1 cellular context compared by ENCODE assay signal in the genomic region with DNA sequence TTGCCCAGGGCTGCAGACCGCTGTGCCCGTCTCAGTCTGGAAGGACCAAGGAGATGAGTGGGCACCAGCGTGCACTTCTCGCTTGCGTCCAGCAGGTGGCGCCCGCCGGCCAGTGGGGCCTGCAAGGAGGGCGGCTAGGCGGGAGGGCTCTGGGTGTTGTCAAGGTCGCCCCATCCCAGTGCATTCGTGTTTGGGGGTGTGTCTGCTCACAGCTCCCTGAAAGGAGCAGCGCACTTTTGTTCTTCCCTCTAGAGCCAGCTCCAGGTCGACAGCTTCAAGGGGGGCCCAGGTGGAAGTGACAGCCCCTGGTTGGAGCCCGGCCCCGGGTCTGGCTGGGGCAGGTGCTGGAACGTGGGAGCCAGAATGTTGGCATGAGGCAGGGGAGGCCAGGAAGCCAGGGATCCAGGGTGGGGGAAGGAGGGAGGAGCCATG.
TF ChIP-seq lines count a peak whose summit lies in the region.

No MANE protein-coding gene starts in this region.

TF ChIP-seq in HepG2, 621 proteins besides CTCF, POLR2A, EP300 and RAD21 (continued from another document and continues in another):
- TF ChIP-seq, protein P1, sequence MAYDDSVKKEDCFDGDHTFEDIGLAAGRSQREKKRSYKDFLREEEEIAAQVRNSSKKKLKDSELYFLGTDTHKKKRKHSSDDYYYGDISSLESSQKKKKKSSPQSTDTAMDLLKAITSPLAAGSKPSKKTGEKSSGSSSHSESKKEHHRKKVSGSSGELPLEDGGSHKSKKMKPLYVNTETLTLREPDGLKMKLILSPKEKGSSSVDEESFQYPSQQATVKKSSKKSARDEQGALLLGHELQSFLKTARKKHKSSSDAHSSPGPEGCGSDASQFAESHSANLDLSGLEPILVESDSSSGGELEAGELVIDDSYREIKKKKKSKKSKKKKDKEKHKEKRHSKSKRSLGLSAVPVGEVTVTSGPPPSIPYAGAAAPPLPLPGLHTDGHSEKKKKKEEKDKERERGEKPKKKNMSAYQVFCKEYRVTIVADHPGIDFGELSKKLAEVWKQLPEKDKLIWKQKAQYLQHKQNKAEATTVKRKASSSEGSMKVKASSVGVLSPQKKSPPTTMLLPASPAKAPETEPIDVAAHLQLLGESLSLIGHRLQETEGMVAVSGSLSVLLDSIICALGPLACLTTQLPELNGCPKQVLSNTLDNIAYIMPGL (CRISPR knock-in tag; IDR thresholded peaks at IDR 0.05; ENCODE audit: borderline replicate concordance in 1 of 2, low read depth in 1 of 2), result peak; percentile 40 to 54; a peak in 2 of 4 replicates
- no peak for TF ChIP-seq HCFC1 (IDR thresholded peaks at IDR 0.05; ENCODE audit: low read depth, low read length)
- TF ChIP-seq, protein P2, sequence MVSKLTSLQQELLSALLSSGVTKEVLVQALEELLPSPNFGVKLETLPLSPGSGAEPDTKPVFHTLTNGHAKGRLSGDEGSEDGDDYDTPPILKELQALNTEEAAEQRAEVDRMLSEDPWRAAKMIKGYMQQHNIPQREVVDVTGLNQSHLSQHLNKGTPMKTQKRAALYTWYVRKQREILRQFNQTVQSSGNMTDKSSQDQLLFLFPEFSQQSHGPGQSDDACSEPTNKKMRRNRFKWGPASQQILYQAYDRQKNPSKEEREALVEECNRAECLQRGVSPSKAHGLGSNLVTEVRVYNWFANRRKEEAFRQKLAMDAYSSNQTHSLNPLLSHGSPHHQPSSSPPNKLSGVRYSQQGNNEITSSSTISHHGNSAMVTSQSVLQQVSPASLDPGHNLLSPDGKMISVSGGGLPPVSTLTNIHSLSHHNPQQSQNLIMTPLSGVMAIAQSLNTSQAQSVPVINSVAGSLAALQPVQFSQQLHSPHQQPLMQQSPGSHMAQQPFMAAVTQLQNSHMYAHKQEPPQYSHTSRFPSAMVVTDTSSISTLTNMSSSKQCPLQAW (CRISPR knock-in tag; IDR thresholded peaks at IDR 0.05), result peak; percentile 60; the same call in 1 of the 2 replicates
- no peak for TF ChIP-seq KDM1A (CRISPR knock-in tag; IDR thresholded peaks at IDR 0.05)
- TF ChIP-seq ZSCAN25 (CRISPR knock-in tag; IDR thresholded peaks at IDR 0.05), result no peak
- TF ChIP-seq, protein P3, sequence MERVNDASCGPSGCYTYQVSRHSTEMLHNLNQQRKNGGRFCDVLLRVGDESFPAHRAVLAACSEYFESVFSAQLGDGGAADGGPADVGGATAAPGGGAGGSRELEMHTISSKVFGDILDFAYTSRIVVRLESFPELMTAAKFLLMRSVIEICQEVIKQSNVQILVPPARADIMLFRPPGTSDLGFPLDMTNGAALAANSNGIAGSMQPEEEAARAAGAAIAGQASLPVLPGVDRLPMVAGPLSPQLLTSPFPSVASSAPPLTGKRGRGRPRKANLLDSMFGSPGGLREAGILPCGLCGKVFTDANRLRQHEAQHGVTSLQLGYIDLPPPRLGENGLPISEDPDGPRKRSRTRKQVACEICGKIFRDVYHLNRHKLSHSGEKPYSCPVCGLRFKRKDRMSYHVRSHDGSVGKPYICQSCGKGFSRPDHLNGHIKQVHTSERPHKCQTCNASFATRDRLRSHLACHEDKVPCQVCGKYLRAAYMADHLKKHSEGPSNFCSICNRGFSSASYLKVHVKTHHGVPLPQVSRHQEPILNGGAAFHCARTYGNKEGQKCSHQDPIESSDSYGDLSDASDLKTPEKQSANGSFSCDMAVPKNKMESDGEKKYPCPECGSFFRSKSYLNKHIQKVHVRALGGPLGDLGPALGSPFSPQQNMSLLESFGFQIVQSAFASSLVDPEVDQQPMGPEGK (CRISPR knock-in tag; IDR thresholded peaks at IDR 0.05), result peak; percentile 88
- 0 out of 2 replicates have a peak, but pooled peaks have one; percentile 46 for TF ChIP-seq SRY (CRISPR knock-in tag; IDR thresholded peaks at IDR 0.05)
- 0 out of 2 replicates have a peak, but pooled peaks have one; percentile 12 for TF ChIP-seq MIXL1 (CRISPR knock-in tag; IDR thresholded peaks at IDR 0.05)
- TF ChIP-seq GATAD2A (CRISPR knock-in tag; IDR thresholded peaks at IDR 0.05), result peak; percentile 37; the same call in 1 of the 2 replicates
- TF ChIP-seq TSC22D2 (CRISPR knock-in tag; IDR thresholded peaks at IDR 0.05; ENCODE audit: borderline replicate concordance), result 0 out of 2 replicates have a peak, but pooled peaks have one; percentile 31
- TF ChIP-seq SAP130 (CRISPR knock-in tag; IDR thresholded peaks at IDR 0.05; ENCODE audit: low read depth), result peak; percentile 37; the same call in 1 of the 2 replicates
- TF ChIP-seq, protein P4, sequence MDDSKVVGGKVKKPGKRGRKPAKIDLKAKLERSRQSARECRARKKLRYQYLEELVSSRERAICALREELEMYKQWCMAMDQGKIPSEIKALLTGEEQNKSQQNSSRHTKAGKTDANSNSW (CRISPR knock-in tag; IDR thresholded peaks at IDR 0.05; ENCODE audit: borderline replicate concordance), result no peak
- TF ChIP-seq, protein P5, sequence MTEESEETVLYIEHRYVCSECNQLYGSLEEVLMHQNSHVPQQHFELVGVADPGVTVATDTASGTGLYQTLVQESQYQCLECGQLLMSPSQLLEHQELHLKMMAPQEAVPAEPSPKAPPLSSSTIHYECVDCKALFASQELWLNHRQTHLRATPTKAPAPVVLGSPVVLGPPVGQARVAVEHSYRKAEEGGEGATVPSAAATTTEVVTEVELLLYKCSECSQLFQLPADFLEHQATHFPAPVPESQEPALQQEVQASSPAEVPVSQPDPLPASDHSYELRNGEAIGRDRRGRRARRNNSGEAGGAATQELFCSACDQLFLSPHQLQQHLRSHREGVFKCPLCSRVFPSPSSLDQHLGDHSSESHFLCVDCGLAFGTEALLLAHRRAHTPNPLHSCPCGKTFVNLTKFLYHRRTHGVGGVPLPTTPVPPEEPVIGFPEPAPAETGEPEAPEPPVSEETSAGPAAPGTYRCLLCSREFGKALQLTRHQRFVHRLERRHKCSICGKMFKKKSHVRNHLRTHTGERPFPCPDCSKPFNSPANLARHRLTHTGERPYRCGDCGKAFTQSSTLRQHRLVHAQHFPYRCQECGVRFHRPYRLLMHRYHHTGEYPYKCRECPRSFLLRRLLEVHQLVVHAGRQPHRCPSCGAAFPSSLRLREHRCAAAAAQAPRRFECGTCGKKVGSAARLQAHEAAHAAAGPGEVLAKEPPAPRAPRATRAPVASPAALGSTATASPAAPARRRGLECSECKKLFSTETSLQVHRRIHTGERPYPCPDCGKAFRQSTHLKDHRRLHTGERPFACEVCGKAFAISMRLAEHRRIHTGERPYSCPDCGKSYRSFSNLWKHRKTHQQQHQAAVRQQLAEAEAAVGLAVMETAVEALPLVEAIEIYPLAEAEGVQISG (CRISPR knock-in tag; IDR thresholded peaks at IDR 0.05), result peak; percentile 39; the same call in 1 of the 2 replicates
- no peak for TF ChIP-seq NR2F6 (IDR thresholded peaks at IDR 0.05)
- 0 out of 2 replicates have a peak, but pooled peaks have one; percentile 43 for TF ChIP-seq NR2F6 (CRISPR knock-in tag; IDR thresholded peaks at IDR 0.05)
- peak; percentile 48; the same call in 1 of the 2 replicates for TF ChIP-seq IRF2 (CRISPR knock-in tag; IDR thresholded peaks at IDR 0.05)
- no peak for TF ChIP-seq MXI1 (IDR thresholded peaks at IDR 0.05; ENCODE audit: borderline replicate concordance, low read depth, low read length)
- TF ChIP-seq, protein P6, sequence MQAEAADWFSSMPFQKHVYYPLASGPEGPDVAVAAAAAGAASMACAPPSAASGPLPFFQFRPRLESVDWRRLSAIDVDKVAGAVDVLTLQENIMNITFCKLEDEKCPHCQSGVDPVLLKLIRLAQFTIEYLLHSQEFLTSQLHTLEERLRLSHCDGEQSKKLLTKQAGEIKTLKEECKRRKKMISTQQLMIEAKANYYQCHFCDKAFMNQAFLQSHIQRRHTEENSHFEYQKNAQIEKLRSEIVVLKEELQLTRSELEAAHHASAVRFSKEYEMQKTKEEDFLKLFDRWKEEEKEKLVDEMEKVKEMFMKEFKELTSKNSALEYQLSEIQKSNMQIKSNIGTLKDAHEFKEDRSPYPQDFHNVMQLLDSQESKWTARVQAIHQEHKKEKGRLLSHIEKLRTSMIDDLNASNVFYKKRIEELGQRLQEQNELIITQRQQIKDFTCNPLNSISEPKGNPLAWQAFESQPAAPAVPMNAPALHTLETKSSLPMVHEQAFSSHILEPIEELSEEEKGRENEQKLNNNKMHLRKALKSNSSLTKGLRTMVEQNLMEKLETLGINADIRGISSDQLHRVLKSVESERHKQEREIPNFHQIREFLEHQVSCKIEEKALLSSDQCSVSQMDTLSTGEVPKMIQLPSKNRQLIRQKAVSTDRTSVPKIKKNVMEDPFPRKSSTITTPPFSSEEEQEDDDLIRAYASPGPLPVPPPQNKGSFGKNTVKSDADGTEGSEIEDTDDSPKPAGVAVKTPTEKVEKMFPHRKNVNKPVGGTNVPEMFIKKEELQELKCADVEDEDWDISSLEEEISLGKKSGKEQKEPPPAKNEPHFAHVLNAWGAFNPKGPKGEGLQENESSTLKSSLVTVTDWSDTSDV (CRISPR knock-in tag; IDR thresholded peaks at IDR 0.05), result 0 out of 2 replicates have a peak, but pooled peaks have one; percentile 44
- no peak for TF ChIP-seq THAP11 (CRISPR knock-in tag; IDR thresholded peaks at IDR 0.05)
- TF ChIP-seq ZNF816 (CRISPR knock-in tag; IDR thresholded peaks at IDR 0.05; ENCODE audit: borderline replicate concordance), result no peak
- peak; percentile 58; the same call in 1 of the 2 replicates for TF ChIP-seq KLF13 (CRISPR knock-in tag; IDR thresholded peaks at IDR 0.05)
- 0 out of 2 replicates have a peak, but pooled peaks have one; percentile 61 for TF ChIP-seq CBX5 (CRISPR knock-in tag; IDR thresholded peaks at IDR 0.05; ENCODE audit: borderline replicate concordance)
- no peak for TF ChIP-seq NFYB (CRISPR knock-in tag; IDR thresholded peaks at IDR 0.05)
- TF ChIP-seq, protein P7, sequence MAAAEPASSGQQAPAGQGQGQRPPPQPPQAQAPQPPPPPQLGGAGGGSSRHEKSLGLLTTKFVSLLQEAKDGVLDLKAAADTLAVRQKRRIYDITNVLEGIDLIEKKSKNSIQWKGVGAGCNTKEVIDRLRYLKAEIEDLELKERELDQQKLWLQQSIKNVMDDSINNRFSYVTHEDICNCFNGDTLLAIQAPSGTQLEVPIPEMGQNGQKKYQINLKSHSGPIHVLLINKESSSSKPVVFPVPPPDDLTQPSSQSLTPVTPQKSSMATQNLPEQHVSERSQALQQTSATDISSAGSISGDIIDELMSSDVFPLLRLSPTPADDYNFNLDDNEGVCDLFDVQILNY (CRISPR knock-in tag; conservative IDR thresholded peaks at IDR 0.05), result 0 out of 2 replicates have a peak, but pooled peaks have one; percentile 18
- TF ChIP-seq, protein P8, sequence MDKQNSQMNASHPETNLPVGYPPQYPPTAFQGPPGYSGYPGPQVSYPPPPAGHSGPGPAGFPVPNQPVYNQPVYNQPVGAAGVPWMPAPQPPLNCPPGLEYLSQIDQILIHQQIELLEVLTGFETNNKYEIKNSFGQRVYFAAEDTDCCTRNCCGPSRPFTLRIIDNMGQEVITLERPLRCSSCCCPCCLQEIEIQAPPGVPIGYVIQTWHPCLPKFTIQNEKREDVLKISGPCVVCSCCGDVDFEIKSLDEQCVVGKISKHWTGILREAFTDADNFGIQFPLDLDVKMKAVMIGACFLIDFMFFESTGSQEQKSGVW (CRISPR knock-in tag; IDR thresholded peaks at IDR 0.05; ENCODE audit: borderline replicate concordance), result no peak
- TF ChIP-seq TGIF2 (CRISPR knock-in tag; IDR thresholded peaks at IDR 0.05), result 0 out of 2 replicates have a peak, but pooled peaks have one; percentile 50
- TF ChIP-seq ZNF382 (CRISPR knock-in tag; IDR thresholded peaks at IDR 0.05; ENCODE audit: borderline replicate concordance), result no peak
- peak; percentile 87 for TF ChIP-seq XRCC5 (optimal IDR thresholded peaks at IDR 0.05; ENCODE audit: low read length)
- 0 out of 2 replicates have a peak, but pooled peaks have one; percentile 38 for TF ChIP-seq ZMYM3 (CRISPR knock-in tag; IDR thresholded peaks at IDR 0.05)
- TF ChIP-seq ZNF138 (CRISPR knock-in tag; IDR thresholded peaks at IDR 0.05; ENCODE audit: low read depth), result no peak
- peak; percentile 58; the same call in 1 of the 2 replicates for TF ChIP-seq TARDBP (CRISPR knock-in tag; IDR thresholded peaks at IDR 0.05)
- TF ChIP-seq, protein P9, sequence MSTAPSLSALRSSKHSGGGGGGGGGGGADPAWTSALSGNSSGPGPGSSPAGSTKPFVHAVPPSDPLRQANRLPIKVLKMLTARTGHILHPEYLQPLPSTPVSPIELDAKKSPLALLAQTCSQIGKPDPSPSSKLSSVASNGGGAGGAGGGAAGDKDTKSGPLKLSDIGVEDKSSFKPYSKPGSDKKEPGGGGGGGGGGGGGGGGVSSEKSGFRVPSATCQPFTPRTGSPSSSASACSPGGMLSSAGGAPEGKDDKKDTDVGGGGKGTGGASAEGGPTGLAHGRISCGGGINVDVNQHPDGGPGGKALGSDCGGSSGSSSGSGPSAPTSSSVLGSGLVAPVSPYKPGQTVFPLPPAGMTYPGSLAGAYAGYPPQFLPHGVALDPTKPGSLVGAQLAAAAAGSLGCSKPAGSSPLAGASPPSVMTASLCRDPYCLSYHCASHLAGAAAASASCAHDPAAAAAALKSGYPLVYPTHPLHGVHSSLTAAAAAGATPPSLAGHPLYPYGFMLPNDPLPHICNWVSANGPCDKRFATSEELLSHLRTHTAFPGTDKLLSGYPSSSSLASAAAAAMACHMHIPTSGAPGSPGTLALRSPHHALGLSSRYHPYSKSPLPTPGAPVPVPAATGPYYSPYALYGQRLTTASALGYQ (CRISPR knock-in tag; IDR thresholded peaks at IDR 0.05), result no peak
- TF ChIP-seq NONO (IDR thresholded peaks at IDR 0.05), result no peak
- peak; percentile 71 for TF ChIP-seq NONO (CRISPR knock-in tag; conservative IDR thresholded peaks at IDR 0.05)
- 0 out of 2 replicates have a peak, but pooled peaks have one; percentile 40 for TF ChIP-seq ZNF263 (CRISPR knock-in tag; IDR thresholded peaks at IDR 0.05)
- peak; percentile 50; the same call in 1 of the 2 replicates for TF ChIP-seq PITX1 (CRISPR knock-in tag; IDR thresholded peaks at IDR 0.05)
- TF ChIP-seq, protein P10, sequence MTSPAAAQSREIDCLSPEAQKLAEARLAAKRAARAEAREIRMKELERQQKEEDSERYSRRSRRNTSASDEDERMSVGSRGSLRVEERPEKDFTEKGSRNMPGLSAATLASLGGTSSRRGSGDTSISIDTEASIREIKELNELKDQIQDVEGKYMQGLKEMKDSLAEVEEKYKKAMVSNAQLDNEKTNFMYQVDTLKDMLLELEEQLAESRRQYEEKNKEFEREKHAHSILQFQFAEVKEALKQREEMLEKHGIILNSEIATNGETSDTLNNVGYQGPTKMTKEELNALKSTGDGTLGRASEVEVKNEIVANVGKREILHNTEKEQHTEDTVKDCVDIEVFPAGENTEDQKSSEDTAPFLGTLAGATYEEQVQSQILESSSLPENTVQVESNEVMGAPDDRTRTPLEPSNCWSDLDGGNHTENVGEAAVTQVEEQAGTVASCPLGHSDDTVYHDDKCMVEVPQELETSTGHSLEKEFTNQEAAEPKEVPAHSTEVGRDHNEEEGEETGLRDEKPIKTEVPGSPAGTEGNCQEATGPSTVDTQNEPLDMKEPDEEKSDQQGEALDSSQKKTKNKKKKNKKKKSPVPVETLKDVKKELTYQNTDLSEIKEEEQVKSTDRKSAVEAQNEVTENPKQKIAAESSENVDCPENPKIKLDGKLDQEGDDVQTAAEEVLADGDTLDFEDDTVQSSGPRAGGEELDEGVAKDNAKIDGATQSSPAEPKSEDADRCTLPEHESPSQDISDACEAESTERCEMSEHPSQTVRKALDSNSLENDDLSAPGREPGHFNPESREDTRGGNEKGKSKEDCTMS (CRISPR knock-in tag; conservative IDR thresholded peaks at IDR 0.05), result no peak
- TF ChIP-seq ZNF232 (CRISPR knock-in tag; IDR thresholded peaks at IDR 0.05; ENCODE audit: borderline replicate concordance), result peak; percentile 51; the same call in 1 of the 2 replicates
- TF ChIP-seq MTA1 (CRISPR knock-in tag; IDR thresholded peaks at IDR 0.05; ENCODE audit: borderline replicate concordance), result peak; percentile 62; the same call in 1 of the 2 replicates
